8 cellular contexts compared by ENCODE assay signal in genomic region chr11:77471520-77472234, GRCh38. TPM values are rescaled to one million over a fixed set of nuclear protein-coding genes. Genes with fewer than 3 reads are reported as not detected.
DNase-seq lines count a peak whose midpoint lies in the region; ATAC-seq and TF ChIP-seq lines count a peak whose summit lies in the region.

No MANE protein-coding gene starts in this region.

- no peak overlapping the region for H3K27ac Mint-ChIP-seq in activated T-helper 17 cell treated with anti-CD3 and anti-CD28 coated beads, Interleukin-2, amount 50 U/mL, for 72 hours

- TF ChIP-seq CTCF in mucosa of descending colon (IDR thresholded peaks at IDR 0.05): no peak

- no peaks in the 10 kb centered on the region for H3K36me3 ChIP-seq in mucosa of descending colon (ENCODE audit: low read depth)

- no peak overlapping the region for H3K4me3 ChIP-seq in mucosa of descending colon

- peak overlapping the region; percentile 76 for H3K4me3 Mint-ChIP-seq in activated T-helper 17 cell treated with anti-CD3 and anti-CD28 coated beads, Interleukin-2, amount 50 U/mL, for 72 hours

- peaks cover 43% of the 10 kb centered on the region for H3K4me1 ChIP-seq in mucosa of descending colon (ENCODE audit: low read depth)

- DNase-seq in NCI-H1436 (lab: John Stamatoyannopoulos, UW) (peak; percentile 35), NCI-H1436 treated with DMSO at 0.1 percent for 48 hours (lab: John Stamatoyannopoulos, UW) (no peak), NCI-H1092 (lab: John Stamatoyannopoulos, UW) (peak; percentile 4), mucosa of descending colon (peak in 1 of 3 donors; percentile 91), SW480 (ENCODE audit: low spot score) (no peak), DMS114 treated with DMSO at 0.1 percent for 48 hours (lab: John Stamatoyannopoulos, UW; ENCODE audit: unreplicated experiment) (no peak)

- ATAC-seq in activated T-helper 17 cell treated with anti-CD3 and anti-CD28 coated beads, Interleukin-2, amount 50 U/mL, for 72 hours (replicated peaks): no peak
- ATAC-seq in mucosa of descending colon (peak; percentile 58), GM19328 (IDR thresholded peaks at IDR 0.05; ENCODE audit: unreplicated experiment) (no peak)

- H3K27me3 Mint-ChIP-seq in activated T-helper 17 cell treated with anti-CD3 and anti-CD28 coated beads, Interleukin-2, amount 50 U/mL, for 72 hours: peaks cover 13% of the 10 kb centered on the region

- no peaks in the 10 kb centered on the region for H3K9me3 ChIP-seq in mucosa of descending colon

- no peaks in the 10 kb centered on the region for H3K9me3 Mint-ChIP-seq in activated T-helper 17 cell treated with anti-CD3 and anti-CD28 coated beads, Interleukin-2, amount 50 U/mL, for 72 hours

- H3K36me3 Mint-ChIP-seq in activated T-helper 17 cell treated with anti-CD3 and anti-CD28 coated beads, Interleukin-2, amount 50 U/mL, for 72 hours (ENCODE audit: low read depth): no peaks in the 10 kb centered on the region

- peaks cover 3% of the 10 kb centered on the region for H3K4me1 Mint-ChIP-seq in activated T-helper 17 cell treated with anti-CD3 and anti-CD28 coated beads, Interleukin-2, amount 50 U/mL, for 72 hours

- intact Hi-C loops in mucosa of descending colon (cut with DNase I, micrococcal nuclease): loop anchor here in 1 of 2 donors (10.0 kb wide), 1 partner anchor 73 kb away; no protein-coding TSS in a partner anchor

RNA-seq across cellular contexts. Expression of gene PAK1, which starts 2.2 kb away (rescaled TPM):
- 10 to 100 TPM; 26.2 to 42.0 TPM for total RNA-seq in activated T-helper 17 cell treated with anti-CD3 and anti-CD28 coated beads, Interleukin-2, amount 50 U/mL, for 72 hours
- 100 to 1,000 TPM in 2 of 3 donors, 10 to 100 TPM in 1; 73.5 to 125 (median 116) TPM for total RNA-seq in mucosa of descending colon

Comparison
In these comparisons a context has a peak if more than half of its experiments do, and no peak if none do; other contexts are left out.
1. DNase-seq: peak in NCI-H1436 (single experiment) and NCI-H1092 (single experiment); none in NCI-H1436 treated with DMSO at 0.1 percent for 48 hours (single experiment), SW480 (single experiment) and DMS114 treated with DMSO at 0.1 percent for 48 hours (single experiment).